ENCODE assay signal across 28 cellular contexts in genomic region chr13:35285677-35286076, GRCh38.
"Had no signal": no experiment of that assay in that cellular context is flagged by ENCODE, and none has a peak within 500 bp of the region (broad histone marks: within the 10 kb centered on the region; RNA-seq: fewer than 3 reads in every experiment).

No MANE protein-coding gene starts in this region.

- H3K4me1 ChIP-seq: esophagus squamous epithelium, left lung, lower lobe of right lung, suprapubic skin, transverse colon, upper lobe of right lung, uterus had no signal

- H3K9ac ChIP-seq: neural progenitor cell had no signal

- H3K4me3 ChIP-seq: esophagus squamous epithelium, hepatocyte, left lung, lower lobe of right lung, mucosa of descending colon, neural progenitor cell, smooth muscle cell, suprapubic skin, transverse colon, upper lobe of right lung, uterus had no signal

- H3K9me3 ChIP-seq: esophagus squamous epithelium, left lung, lower lobe of right lung, mucosa of descending colon, suprapubic skin, transverse colon, upper lobe of right lung, uterus had no signal

- H3K27me3 ChIP-seq: esophagus squamous epithelium, hepatocyte, left lung, neural progenitor cell, suprapubic skin, transverse colon, upper lobe of right lung, uterus had no signal

- H2AFZ ChIP-seq: hepatocyte, neural progenitor cell had no signal

- H3K27ac ChIP-seq: esophagus squamous epithelium, hepatocyte, left lung, lower lobe of right lung, neural progenitor cell, suprapubic skin, transverse colon, upper lobe of right lung, uterus had no signal

- H3K4me2 ChIP-seq: hepatocyte, neural progenitor cell, smooth muscle cell had no signal

- ATAC-seq: effector memory CD8-positive, alpha-beta T cell; left lung; lower lobe of right lung; mucosa of descending colon; natural killer cell treated with Interleukin-12 subunit alpha and Interleukin-12 subunit beta and Interleukin-15 and Interleukin-18, amount 100 ng/mL, for 72 hours; sciatic nerve; stimulated activated naive CD8-positive, alpha-beta T cell treated with anti-CD3 and anti-CD28 coated beads, Interleukin-15, amount 100 ng/mL, for 72 hours; upper lobe of right lung had no signal

- DNase-seq: cerebellar nuclear complex; cortex of kidney; effector memory CD8-positive, alpha-beta T cell; erythroblast; esophagus squamous epithelium; head of caudate nucleus; left cardiac atrium; left lung; lower lobe of right lung; mucosa of descending colon; naive B cell; nucleus accumbens; retina; stimulated activated CD4-positive, alpha-beta T cell treated with anti-CD3 and anti-CD28 coated beads, Interleukin-12 subunit alpha, Interleukin-12 subunit beta, amount 100 ng/mL, for 4 hours; stimulated activated CD4-positive, alpha-beta T cell treated with anti-CD3 and anti-CD28 coated beads, Interleukin-1b, Interleukin-23, amount 100 ng/mL, for 48 hours; stimulated activated CD4-positive, alpha-beta T cell treated with anti-CD3 and anti-CD28 coated beads, Interleukin-4, amount 100 ng/mL, for 1 hour; stimulated activated CD8-positive, alpha-beta memory T cell treated with anti-CD3 and anti-CD28 coated beads, Interleukin-4, amount 100 ng/mL, for 48 hours; stimulated activated naive CD4-positive, alpha-beta T cell; stimulated activated naive CD8-positive, alpha-beta T cell treated with anti-CD3 and anti-CD28 coated beads, Interleukin-15, amount 100 ng/mL, for 72 hours; transverse colon; upper lobe of right lung; uterus had no signal

- H3K36me3 ChIP-seq: esophagus squamous epithelium, left lung, lower lobe of right lung, neural progenitor cell, suprapubic skin, transverse colon, upper lobe of right lung, uterus had no signal
